In genomic region chr1:40877681-40878080, GRCh38 we compare ENCODE assay signal across 10 cellular contexts. TPM values are rescaled to one million over a fixed set of nuclear protein-coding genes. Genes with fewer than 3 reads are reported as not detected.
DNase-seq lines count a peak whose midpoint lies in the region; ATAC-seq and TF ChIP-seq lines count a peak whose summit lies in the region.
"Had no signal": no experiment of that assay in that cellular context is flagged by ENCODE, and none has a peak within 500 bp of the region (broad histone marks: within the 10 kb centered on the region; RNA-seq: fewer than 3 reads in every experiment).

No MANE protein-coding gene starts in this region.

- H3K4me1 Mint-ChIP-seq in CD14-positive monocyte = peaks cover 39% of the 10 kb centered on the region
- peaks cover 52% of the 10 kb centered on the region for H3K4me1 Mint-ChIP-seq in activated CD4-positive, alpha-beta memory T cell treated with anti-CD3 and anti-CD28 coated beads, Interleukin-2, amount 10 ng/mL, durations not matched to agents 7 days and 5 days

- peaks cover 7 to 13% (median 11%) of the 10 kb centered on the region in 3 donors for H3K27me3 Mint-ChIP-seq in CD14-positive monocyte (ENCODE audit: low read depth in 3 of 3)
- peaks cover 4% of the 10 kb centered on the region for H3K27me3 Mint-ChIP-seq in activated CD4-positive, alpha-beta memory T cell treated with anti-CD3 and anti-CD28 coated beads, Interleukin-2, amount 10 ng/mL, durations not matched to agents 7 days and 5 days

- CTCF ChIA-PET in activated CD4-positive, alpha-beta memory T cell treated with anti-CD3 and anti-CD28 coated beads, Interleukin-2, amount 10 ng/mL, durations not matched to agents 7 days and 5 days (lab: Charles Lee) = interaction anchor here (0.6 to 4.9 kb wide), 3 partner anchors 10 to 73 kb away, joined by 3 to 39 read pairs (median 3); no protein-coding TSS in a partner anchor

- H3K4me3 Mint-ChIP-seq in CD14-positive monocyte = no peak overlapping the region
- H3K4me3 Mint-ChIP-seq in activated CD4-positive, alpha-beta memory T cell treated with anti-CD3 and anti-CD28 coated beads, Interleukin-2, amount 10 ng/mL, durations not matched to agents 7 days and 5 days = no peak overlapping the region
- H3K4me3 Mint-ChIP-seq: stimulated activated naive CD8-positive, alpha-beta T cell treated with anti-CD3 and anti-CD28 coated beads, Interleukin-15, Interleukin-2, amounts not matched to agents 100 ng/mL and 50 ng/mL, for 24 hours had no signal

- intact Hi-C loops in CD14-positive monocyte (cut with micrococcal nuclease) = no loop called here

- POLR2A ChIA-PET in activated CD4-positive, alpha-beta memory T cell treated with anti-CD3 and anti-CD28 coated beads, Interleukin-2, amount 10 ng/mL, durations not matched to agents 7 days and 5 days (lab: Charles Lee) = interaction anchor here (1.4 to 7.8 kb wide), 3 partner anchors 10 to 102 kb away, joined by 3 to 64 read pairs (median 9); partner anchors contain the start of genes CITED4 and CTPS1

- no peaks in the 10 kb centered on the region for H3K36me3 ChIP-seq in right atrium auricular region

- H3K4me3 ChIP-seq in right atrium auricular region = no peak overlapping the region
- H3K4me3 ChIP-seq: dorsolateral prefrontal cortex had no signal

- peak overlapping the region in 3 of 7 donors; percentile 15 to 49 (median 35) for H3K27ac Mint-ChIP-seq in CD14-positive monocyte
- H3K27ac Mint-ChIP-seq in activated CD4-positive, alpha-beta memory T cell treated with anti-CD3 and anti-CD28 coated beads, Interleukin-2, amount 10 ng/mL, durations not matched to agents 7 days and 5 days = no peak overlapping the region
- H3K27ac Mint-ChIP-seq: stimulated activated naive CD8-positive, alpha-beta T cell treated with anti-CD3 and anti-CD28 coated beads, Interleukin-15, Interleukin-2, amounts not matched to agents 100 ng/mL and 50 ng/mL, for 24 hours had no signal

- H3K4me1 ChIP-seq in right atrium auricular region = peaks cover 0 to 10% of the 10 kb centered on the region in 2 donors

- H3K27me3 ChIP-seq in right atrium auricular region = no peaks in the 10 kb centered on the region

- peak; percentile 56 for DNase-seq in CD14-positive monocyte (ENCODE audit: low spot score)
- peak; percentile 34 for DNase-seq in KBM-7
- peak; percentile 26 for DNase-seq in activated CD4-positive, alpha-beta memory T cell treated with anti-CD3 and anti-CD28 coated beads, Interleukin-2, amount 10 ng/mL, durations not matched to agents 7 days and 5 days
- DNase-seq in right atrium auricular region (ENCODE audit: low spot score) = peak; percentile 66
- DNase-seq in stimulated activated naive CD8-positive, alpha-beta T cell treated with anti-CD3 and anti-CD28 coated beads, Interleukin-15, Interleukin-2, amounts not matched to agents 100 U/mL and 50 U/mL, for 24 hours = peak; percentile 26
- DNase-seq in HuH-7 (ENCODE audit: low spot score) = no peak

- ATAC-seq in stimulated activated naive CD8-positive, alpha-beta T cell treated with anti-CD3 and anti-CD28 coated beads, Interleukin-15, Interleukin-2, amounts not matched to agents 100 U/mL and 50 U/mL, for 24 hours = no peak
- ATAC-seq in GM18502 (IDR thresholded peaks at IDR 0.05; ENCODE audit: poor library complexity, unreplicated experiment) (no peak), HG03442 (IDR thresholded peaks at IDR 0.05; ENCODE audit: unreplicated experiment) (no peak)

- H3K36me3 Mint-ChIP-seq in CD14-positive monocyte = peaks cover 5 to 11% of the 10 kb centered on the region in 2 donors
- peaks cover 16% of the 10 kb centered on the region for H3K36me3 Mint-ChIP-seq in activated CD4-positive, alpha-beta memory T cell treated with anti-CD3 and anti-CD28 coated beads, Interleukin-2, amount 10 ng/mL, durations not matched to agents 7 days and 5 days (ENCODE audit: low read depth)

- H3K9me3 Mint-ChIP-seq in CD14-positive monocyte = peaks cover 4 to 11% (median 6%) of the 10 kb centered on the region in 7 donors
- H3K9me3 Mint-ChIP-seq in activated CD4-positive, alpha-beta memory T cell treated with anti-CD3 and anti-CD28 coated beads, Interleukin-2, amount 10 ng/mL, durations not matched to agents 7 days and 5 days = peaks cover 14% of the 10 kb centered on the region

- TF ChIP-seq CTCF in CD14-positive monocyte (IDR thresholded peaks at IDR 0.05) (no peak), right atrium auricular region (IDR thresholded peaks at IDR 0.05) (no peak)

- H3K27ac ChIP-seq in right atrium auricular region = peak overlapping the region; percentile 2 to 27

- H3K9me3 ChIP-seq in right atrium auricular region = peaks cover 0 to 10% of the 10 kb centered on the region in 2 donors

- in situ Hi-C loops in KBM-7 (cut with MboI; ENCODE audit: low pct_unique_long_range_greater_than_20kb, low sequenced_read_pairs) = no loop called here

RNA-seq across cellular contexts. Expression of gene CITED4, which starts 15.5 kb away (rescaled TPM):
- 10 to 100 TPM in 1 of 2 donors, 1 to 10 TPM in 1; 2.4 to 18.8 TPM for polyA plus RNA-seq in CD14-positive monocyte
- 1 to 10 TPM; 6.9 to 7.9 TPM for total RNA-seq in activated CD4-positive, alpha-beta memory T cell treated with anti-CD3 and anti-CD28 coated beads, Interleukin-2, amount 10 ng/mL, durations not matched to agents 7 days and 5 days
- total RNA-seq in right atrium auricular region = 10 to 100 TPM; 18.8 to 32.7 TPM
